In genomic region chr14:65623759-65624158, GRCh38 we compare ENCODE assay signal across 26 cellular contexts.
"Had no signal": no experiment of that assay in that cellular context is flagged by ENCODE, and none has a peak within 500 bp of the region (broad histone marks: within the 10 kb centered on the region; RNA-seq: fewer than 3 reads in every experiment).

No MANE protein-coding gene starts in this region.

- H3K27ac Mint-ChIP-seq: dendritic cell treated with granulocyte-macrophage colony-stimulating factor and Interleukin-4, amounts not matched to agents 40 ng/mL and 50 ng/mL, for 4 days; effector memory CD8-positive, alpha-beta T cell; endodermal cell had no signal

- H3K36me3 ChIP-seq: colonic mucosa, esophagus squamous epithelium, gastrocnemius medialis, lower lobe of right lung had no signal

- H3K4me3 Mint-ChIP-seq: dendritic cell treated with granulocyte-macrophage colony-stimulating factor and Interleukin-4, amounts not matched to agents 40 ng/mL and 50 ng/mL, for 4 days; effector memory CD8-positive, alpha-beta T cell; endodermal cell; naive B cell had no signal

- ATAC-seq: effector memory CD8-positive, alpha-beta T cell; esophagus mucosa; foreskin keratinocyte; gastrocnemius medialis; heart right ventricle; left cardiac atrium; left lung; left ventricle myocardium superior; lower lobe of right lung had no signal

- FAIRE-seq: endometrium, islet of Langerhans, keratinocyte had no signal

- H3K4me1 Mint-ChIP-seq: naive B cell had no signal

- H3K4me3 ChIP-seq: colonic mucosa, esophagus squamous epithelium, gastrocnemius medialis, heart right ventricle, left lung, lower lobe of right lung had no signal

- H3K27me3 ChIP-seq: colonic mucosa, esophagus squamous epithelium, foreskin keratinocyte, gastrocnemius medialis, heart right ventricle, left lung had no signal

- DNase-seq: colonic mucosa; cortex of kidney; effector CD8-positive, alpha-beta T cell; effector memory CD8-positive, alpha-beta T cell; endodermal cell; erythroblast; esophagus squamous epithelium; foreskin keratinocyte; gastrocnemius medialis; glutamatergic neuron; head of caudate nucleus; heart right ventricle; hippocampal formation; left cardiac atrium; left lung; left ventricle myocardium superior; lower lobe of right lung; mesenchymal stem cell; midbrain; naive B cell had no signal

- H3K27ac ChIP-seq: colonic mucosa, epithelial cell of prostate, esophagus squamous epithelium, foreskin keratinocyte, gastrocnemius medialis, heart right ventricle, left lung, lower lobe of right lung had no signal

- H3K27me3 Mint-ChIP-seq: dendritic cell treated with granulocyte-macrophage colony-stimulating factor and Interleukin-4, amounts not matched to agents 40 ng/mL and 50 ng/mL, for 4 days; effector memory CD8-positive, alpha-beta T cell; naive B cell had no signal

- H3K4me1 ChIP-seq: colonic mucosa, esophagus squamous epithelium, gastrocnemius medialis, left lung, lower lobe of right lung had no signal

- H3K9me3 Mint-ChIP-seq: dendritic cell treated with granulocyte-macrophage colony-stimulating factor and Interleukin-4, amounts not matched to agents 40 ng/mL and 50 ng/mL, for 4 days; effector memory CD8-positive, alpha-beta T cell; endodermal cell; naive B cell had no signal

- H3K9me3 ChIP-seq: colonic mucosa, esophagus squamous epithelium, gastrocnemius medialis, heart right ventricle, left lung, lower lobe of right lung had no signal
